26 cellular contexts compared by ENCODE assay signal in genomic region chr4:44098973-44099372, GRCh38.
"Had no signal": no experiment of that assay in that cellular context is flagged by ENCODE, and none has a peak within 500 bp of the region (broad histone marks: within the 10 kb centered on the region; RNA-seq: fewer than 3 reads in every experiment).

No MANE protein-coding gene starts in this region.

- H3K27ac ChIP-seq: colonic mucosa, epithelial cell of prostate, esophagus squamous epithelium, gastrocnemius medialis, heart right ventricle, left lung, lower lobe of right lung had no signal

- ATAC-seq: effector memory CD8-positive, alpha-beta T cell; esophagus mucosa; gastrocnemius medialis; heart right ventricle; left cardiac atrium; left lung; left ventricle myocardium superior; lower lobe of right lung; mucosa of descending colon had no signal

- DNase-seq: colonic mucosa; cortex of kidney; effector CD8-positive, alpha-beta T cell; effector memory CD8-positive, alpha-beta T cell; endodermal cell; erythroblast; esophagus squamous epithelium; foreskin fibroblast; foreskin melanocyte; gastrocnemius medialis; glutamatergic neuron; head of caudate nucleus; heart right ventricle; hippocampal formation; left cardiac atrium; left lung; left ventricle myocardium superior; lower lobe of right lung; mesenchymal stem cell; mucosa of descending colon; naive B cell had no signal

- FAIRE-seq: endometrium, islet of Langerhans, keratinocyte had no signal

- H3K4me1 ChIP-seq: colonic mucosa, esophagus squamous epithelium, gastrocnemius medialis, heart right ventricle, left lung, lower lobe of right lung had no signal

- H3K36me3 ChIP-seq: colonic mucosa, esophagus squamous epithelium, gastrocnemius medialis, heart right ventricle, left lung, lower lobe of right lung had no signal

- H3K4me3 ChIP-seq: colonic mucosa, esophagus squamous epithelium, gastrocnemius medialis, heart right ventricle, left lung, lower lobe of right lung, mucosa of descending colon had no signal

- H3K9me3 ChIP-seq: colonic mucosa, gastrocnemius medialis, lower lobe of right lung had no signal

- H3K27me3 ChIP-seq: colonic mucosa, esophagus squamous epithelium, gastrocnemius medialis, heart right ventricle, left lung had no signal
